In the genomic region with DNA sequence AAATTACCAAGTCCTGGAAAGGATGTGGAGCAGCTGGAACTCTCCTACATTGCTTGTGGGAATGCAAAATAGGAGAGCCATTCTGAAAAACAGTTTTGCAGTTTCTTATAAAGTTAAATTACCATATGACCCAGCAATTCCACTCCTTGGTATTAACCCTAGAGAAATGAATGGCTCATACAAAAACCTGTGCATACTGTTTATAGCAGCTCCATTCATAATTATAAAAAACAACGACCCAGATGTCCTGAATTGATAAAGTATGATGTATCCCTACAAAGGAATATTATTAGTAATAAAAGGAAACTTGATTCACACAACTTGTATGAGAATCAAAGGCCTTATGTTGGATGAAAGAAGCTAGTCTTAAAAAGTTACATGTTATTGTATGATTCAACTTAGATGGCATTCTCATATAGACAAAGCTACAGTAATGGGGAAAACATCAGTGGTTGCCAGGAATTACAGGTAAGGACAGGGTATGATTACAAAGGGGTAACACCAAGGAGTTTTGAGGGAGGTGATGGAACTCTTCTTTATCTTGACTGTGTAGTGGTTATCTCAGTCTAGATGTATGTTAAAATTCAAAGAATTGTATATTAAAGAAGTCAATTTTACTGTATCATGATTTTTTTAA, we compare ENCODE assay signal across 26 cellular contexts. TPM values are rescaled to one million over a fixed set of nuclear protein-coding genes. Genes with fewer than 3 reads are reported as not detected.
A peak's percentile ranks its signal among the peaks of the same experiment; 100 is the strongest.
DNase-seq lines count a peak whose midpoint lies in the region; ATAC-seq and TF ChIP-seq lines count a peak whose summit lies in the region.
"Had no signal": no experiment of that assay in that cellular context is flagged by ENCODE, and none has a peak within 500 bp of the region (broad histone marks: within the 10 kb centered on the region; RNA-seq: fewer than 3 reads in every experiment).

No MANE protein-coding gene starts in this region.

- POLR2A ChIA-PET in activated CD4-positive, alpha-beta T cell treated with anti-CD3 and anti-CD28 coated beads for 36 hours (lab: Charles Lee): no interaction called here
- POLR2A ChIA-PET in HEK293 (lab: Yijun Ruan, JAX) (no interaction called here), PC-3 (lab: Charles Lee; ENCODE audit: unreplicated experiment) (no interaction called here)

- TF ChIP-seq CTCF in HEK293 (tag by site-specific recombination; IDR thresholded peaks at IDR 0.05) (no peak), PC-3 (conservative IDR thresholded peaks at IDR 0.05; ENCODE audit: low read depth, low read length) (no peak), colonic mucosa (IDR thresholded peaks at IDR 0.05) (no peak)

- H3K9me3 ChIP-seq in HEK293 (ENCODE audit: control insufficient read depth, insufficient read depth, low read depth, low read length): no peaks in the 10 kb centered on the region
- H3K9me3 ChIP-seq in PC-3 (ENCODE audit: low read length): no peaks in the 10 kb centered on the region
- H3K9me3 ChIP-seq in colonic mucosa: no peaks in the 10 kb centered on the region
- H3K9me3 ChIP-seq: BE2C, BLaER1 had no signal

- no peak overlapping the region for H3K4me3 Mint-ChIP-seq in activated CD4-positive, alpha-beta T cell treated with anti-CD3 and anti-CD28 coated beads for 36 hours
- H3K4me3 Mint-ChIP-seq: CD14-positive monocyte; CD4-positive, alpha-beta memory T cell; CD4-positive, CD25-positive, alpha-beta regulatory T cell; CD8-positive, alpha-beta memory T cell had no signal

- no peak overlapping the region for H3K4me3 ChIP-seq in HEK293 (ENCODE audit: low read depth, low read length)
- H3K4me3 ChIP-seq in PC-3 (ENCODE audit: low read length): no peak overlapping the region
- H3K4me3 ChIP-seq in colonic mucosa: no peak overlapping the region
- H3K4me3 ChIP-seq: BLaER1, GM12878 had no signal

- H3K27ac Mint-ChIP-seq in activated CD4-positive, alpha-beta T cell treated with anti-CD3 and anti-CD28 coated beads for 36 hours: no peak overlapping the region
- H3K27ac Mint-ChIP-seq in activated naive CD4-positive, alpha-beta T cell treated with anti-CD3 and anti-CD28 coated beads, Interleukin-2, amount 50 U/mL, for 72 hours: no peak overlapping the region
- H3K27ac Mint-ChIP-seq: CD14-positive monocyte; CD4-positive, CD25-positive, alpha-beta regulatory T cell had no signal

- peaks cover 5% of the 10 kb centered on the region for H3K27me3 Mint-ChIP-seq in activated CD4-positive, alpha-beta T cell treated with anti-CD3 and anti-CD28 coated beads for 36 hours
- H3K27me3 Mint-ChIP-seq: CD4-positive, alpha-beta memory T cell had no signal

- intact Hi-C loops in activated CD4-positive, alpha-beta T cell treated with anti-CD3 and anti-CD28 coated beads for 36 hours (cut with DNase I, micrococcal nuclease): no loop called here
- intact Hi-C loops in PC-3 (cut with micrococcal nuclease) (no loop called here), colonic mucosa (cut with DNase I) (no loop called here)

- no peak overlapping the region for H2AFZ ChIP-seq in PC-3 (ENCODE audit: low read length)

- no peak for DNase-seq in activated CD4-positive, alpha-beta T cell treated with anti-CD3 and anti-CD28 coated beads for 36 hours
- DNase-seq in activated CD4-positive, alpha-beta T cell treated with anti-CD3 and anti-CD28 coated beads for 48 hours: no peak
- DNase-seq in activated naive CD4-positive, alpha-beta T cell treated with anti-CD3 and anti-CD28 coated beads, Interleukin-2, amount 50 U/mL, for 72 hours (ENCODE audit: low spot score in 2 of 2): no peak
- DNase-seq in activated naive CD4-positive, alpha-beta T cell treated with anti-CD3 and anti-CD28 coated beads, Interleukin-2, amount 50 U/mL, for 16 hours: no peak
- DNase-seq in PC-3 (no peak), colonic mucosa (no peak), cerebellar cortex (ENCODE audit: low spot score) (no peak)
- DNase-seq: 8988T; ACHN; BE2C; C1 segment of cervical spinal cord; CD4-positive, alpha-beta memory T cell; CD4-positive, CD25-positive, alpha-beta regulatory T cell; CD8-positive, alpha-beta memory T cell; COR-L47; DMS 273 treated with DMSO at 0.1 percent for 48 hours; DMS153; DMS53; DMS79; DND-41; EL; GDM1 had no signal

- ATAC-seq in activated CD4-positive, alpha-beta T cell treated with anti-CD3 and anti-CD28 coated beads for 36 hours: peak; percentile 23
- peak; percentile 16 to 60 for ATAC-seq in activated naive CD4-positive, alpha-beta T cell treated with anti-CD3 and anti-CD28 coated beads, Interleukin-2, amount 50 U/mL, for 72 hours
- ATAC-seq in PC-3: no peak
- ATAC-seq: GM12878 had no signal

- H3K9me3 Mint-ChIP-seq in activated CD4-positive, alpha-beta T cell treated with anti-CD3 and anti-CD28 coated beads for 36 hours (ENCODE audit: low read depth): peaks cover 4% of the 10 kb centered on the region
- H3K9me3 Mint-ChIP-seq in activated naive CD4-positive, alpha-beta T cell treated with anti-CD3 and anti-CD28 coated beads, Interleukin-2, amount 50 U/mL, for 72 hours: peaks cover 0 to 4% of the 10 kb centered on the region in 2 donors

- CTCF ChIA-PET in activated CD4-positive, alpha-beta T cell treated with anti-CD3 and anti-CD28 coated beads for 36 hours (lab: Charles Lee): interaction anchor here (0.9 kb wide), 1 partner anchor 33 kb away, joined by 3 read pairs; no protein-coding TSS in a partner anchor
- CTCF ChIA-PET in HEK293 (lab: Yijun Ruan, JAX) (interaction anchor here (1.2 kb wide), 1 partner anchor 17 kb away, joined by 4 read pairs; no protein-coding TSS in a partner anchor), PC-3 (lab: Charles Lee) (no interaction called here)

- no peak overlapping the region for H3K4me2 ChIP-seq in PC-3 (ENCODE audit: low read length)
- H3K4me2 ChIP-seq: BLaER1 had no signal

- H3K9ac ChIP-seq in PC-3 (ENCODE audit: low read length) (no peak overlapping the region), colonic mucosa (ENCODE audit: low read depth in 2 of 2, low read length in 2 of 2) (no peak overlapping the region)
- H3K9ac ChIP-seq: BLaER1 had no signal

- no peaks in the 10 kb centered on the region for H3K79me2 ChIP-seq in PC-3 (ENCODE audit: low read length)

- H3K4me1 ChIP-seq in HEK293 (ENCODE audit: control insufficient read depth, insufficient read depth, low read length) (no peaks in the 10 kb centered on the region), PC-3 (ENCODE audit: insufficient read depth, low read length) (peaks cover 19% of the 10 kb centered on the region), colonic mucosa (no peaks in the 10 kb centered on the region)
- H3K4me1 ChIP-seq: BE2C, BLaER1 had no signal

- TSS peak; percentile 2 for BruUV-seq in PC-3 (replicated peaks; lab: Mats Ljungman, UMichigan)

- H3K4me1 Mint-ChIP-seq in activated CD4-positive, alpha-beta T cell treated with anti-CD3 and anti-CD28 coated beads for 36 hours: peaks cover 8% of the 10 kb centered on the region
- H3K4me1 Mint-ChIP-seq: CD14-positive monocyte; CD4-positive, alpha-beta memory T cell; CD4-positive, CD25-positive, alpha-beta regulatory T cell; CD8-positive, alpha-beta memory T cell had no signal

- H3K36me3 ChIP-seq in HEK293 (ENCODE audit: control insufficient read depth in 2 of 2, insufficient read depth in 1 of 2, low read length in 2 of 2) (peaks cover 0 to 7% of the 10 kb centered on the region in 2 experiments; a peak in 1 of 3 replicates), PC-3 (ENCODE audit: low read depth, low read length) (no peaks in the 10 kb centered on the region), colonic mucosa (no peaks in the 10 kb centered on the region)
- H3K36me3 ChIP-seq: BE2C, BLaER1 had no signal

- H3K27ac ChIP-seq in HEK293 (ENCODE audit: extremely low read depth, low read depth, low read length) (no peak overlapping the region), PC-3 (ENCODE audit: low read length) (no peak overlapping the region), colonic mucosa (no peak overlapping the region)
- H3K27ac ChIP-seq: BLaER1 had no signal

- no peaks in the 10 kb centered on the region for H3K9me2 ChIP-seq in PC-3 (replicated peaks; ENCODE audit: low read length)

- H4K20me1 ChIP-seq in PC-3 (ENCODE audit: low read length): no peaks in the 10 kb centered on the region
- H4K20me1 ChIP-seq: BLaER1 had no signal

- peaks cover 24% of the 10 kb centered on the region for H3K36me3 Mint-ChIP-seq in activated CD4-positive, alpha-beta T cell treated with anti-CD3 and anti-CD28 coated beads for 36 hours (ENCODE audit: low read depth)
- H3K36me3 Mint-ChIP-seq in activated naive CD4-positive, alpha-beta T cell treated with anti-CD3 and anti-CD28 coated beads, Interleukin-2, amount 50 U/mL, for 72 hours: peaks cover 4 to 6% of the 10 kb centered on the region in 2 donors

- H3F3A ChIP-seq in PC-3 (ENCODE audit: low read length, unreplicated experiment): no peaks in the 10 kb centered on the region

- H3K27me3 ChIP-seq in PC-3 (ENCODE audit: low read length) (no peaks in the 10 kb centered on the region), colonic mucosa (no peaks in the 10 kb centered on the region)
- H3K27me3 ChIP-seq: BLaER1 had no signal

TF ChIP-seq in HEK293, 187 proteins besides CTCF, POLR2A, EP300 and RAD21:
- TF ChIP-seq ZNF140 (tag by site-specific recombination; IDR thresholded peaks at IDR 0.05): 0 out of 2 replicates have a peak, but pooled peaks have one; percentile 25
- no peak for TF ChIP-seq ZEB2 (tag by site-specific recombination; IDR thresholded peaks at IDR 0.05)

RNA-seq across cellular contexts. Expression of a gene that starts 35.4 kb away (rescaled TPM):
- total RNA-seq in activated CD4-positive, alpha-beta T cell treated with anti-CD3 and anti-CD28 coated beads for 36 hours: 1 to 10 TPM; 8.0 to 8.6 TPM
- 1 to 10 TPM; 7.3 to 7.5 TPM for total RNA-seq in activated naive CD4-positive, alpha-beta T cell treated with anti-CD3 and anti-CD28 coated beads, Interleukin-2, amount 50 U/mL, for 72 hours
- total RNA-seq in PC-3 (2014; rRNA removed) (3.9 and 5.6 TPM in 2 replicates), colonic mucosa (1 to 10 TPM; 3.2 to 5.9 TPM)

RNA-seq across cellular contexts. Expression of a gene that starts 41.1 kb away (rescaled TPM):
- 10 to 100 TPM; 23.4 to 24.2 TPM for total RNA-seq in activated CD4-positive, alpha-beta T cell treated with anti-CD3 and anti-CD28 coated beads for 36 hours
- 10 to 100 TPM; 22.9 to 23.7 TPM for total RNA-seq in activated naive CD4-positive, alpha-beta T cell treated with anti-CD3 and anti-CD28 coated beads, Interleukin-2, amount 50 U/mL, for 72 hours
- total RNA-seq in PC-3 (2014; rRNA removed) (8.5 and 9.0 TPM in 2 replicates), colonic mucosa (1 to 10 TPM; 7.2 to 9.3 TPM)
